In genomic region chr10:102713483-102713813, GRCh38 we compare ENCODE assay signal across 8 cellular contexts. TPM values are rescaled to one million over a fixed set of nuclear protein-coding genes. Genes with fewer than 3 reads are reported as not detected.
DNase-seq lines count a peak whose midpoint lies in the region; ATAC-seq and TF ChIP-seq lines count a peak whose summit lies in the region.

No MANE protein-coding gene starts in this region.

- H3K4me1 Mint-ChIP-seq in activated naive CD4-positive, alpha-beta T cell treated with anti-CD3 and anti-CD28 coated beads for 36 hours (ENCODE audit: low read depth), result peaks cover 42% of the 10 kb centered on the region

- H3K36me3 ChIP-seq in right atrium auricular region, result no peaks in the 10 kb centered on the region

- CTCF ChIA-PET in activated naive CD4-positive, alpha-beta T cell treated with anti-CD3 and anti-CD28 coated beads for 36 hours (lab: Charles Lee), result interaction anchor here (0.6 to 6.1 kb wide), 12 partner anchors 8 to 396 kb away, joined by 3 to 38 read pairs (median 4); partner anchors contain the start of genes ACTR1A and TRIM8

- H3K27me3 Mint-ChIP-seq in activated naive CD4-positive, alpha-beta T cell treated with anti-CD3 and anti-CD28 coated beads for 36 hours (ENCODE audit: low read depth), result no peaks in the 10 kb centered on the region

- no peaks in the 10 kb centered on the region for H3K9me3 ChIP-seq in right atrium auricular region

- H3K27ac Mint-ChIP-seq in activated naive CD4-positive, alpha-beta T cell treated with anti-CD3 and anti-CD28 coated beads for 36 hours, result peak overlapping the region; percentile 79

- intact Hi-C loops in activated naive CD4-positive, alpha-beta T cell treated with anti-CD3 and anti-CD28 coated beads for 36 hours (cut with micrococcal nuclease), result loop anchor here (5.0 to 10.0 kb wide), 4 partner anchors 351 to 654 kb away; partner anchors contain the start of genes GBF1, PPRC1 and TAF5

- peaks cover 0 to 36% of the 10 kb centered on the region in 2 donors for H3K4me1 ChIP-seq in right atrium auricular region

- DNase-seq in activated naive CD4-positive, alpha-beta T cell treated with anti-CD3 and anti-CD28 coated beads for 36 hours, result peak; percentile 78
- no peak for DNase-seq in activated naive CD4-positive, alpha-beta T cell (lab: John Stamatoyannopoulos, UW)
- DNase-seq in activated naive CD4-positive, alpha-beta T cell treated with anti-CD3 and anti-CD28 coated beads, Interleukin-2, amount 50 U/mL, for 16 hours, result peak; percentile 74
- DNase-seq in right atrium auricular region (ENCODE audit: low spot score), result no peak
- no peak for DNase-seq in H4 (ENCODE audit: low spot score)

- no peak for TF ChIP-seq CTCF in right atrium auricular region (IDR thresholded peaks at IDR 0.05)

- H3K27me3 ChIP-seq in right atrium auricular region, result no peaks in the 10 kb centered on the region

- ATAC-seq in HG03280 (IDR thresholded peaks at IDR 0.05; ENCODE audit: unreplicated experiment), result peak; percentile 43
- no peak for ATAC-seq in HG03432 (IDR thresholded peaks at IDR 0.05; ENCODE audit: unreplicated experiment)

- H3K27ac ChIP-seq in right atrium auricular region (peak overlapping the region; percentile 85 to 88), skin epidermis (peak overlapping the region; percentile 34 to 91 (median 81))

- peak overlapping the region; percentile 92 for H3K4me3 Mint-ChIP-seq in activated naive CD4-positive, alpha-beta T cell treated with anti-CD3 and anti-CD28 coated beads for 36 hours

- peaks cover 14% of the 10 kb centered on the region for H3K36me3 Mint-ChIP-seq in activated naive CD4-positive, alpha-beta T cell treated with anti-CD3 and anti-CD28 coated beads for 36 hours (ENCODE audit: low read depth)

- H3K9me3 Mint-ChIP-seq in activated naive CD4-positive, alpha-beta T cell treated with anti-CD3 and anti-CD28 coated beads for 36 hours, result no peaks in the 10 kb centered on the region

- H3K4me3 ChIP-seq in right atrium auricular region (peak overlapping the region; percentile 79 to 83), skin epidermis (peak overlapping the region; percentile 84 to 97 (median 90))

RNA-seq across cellular contexts. Expression of gene ARL3, which starts 0.7 kb away (rescaled TPM):
- 1 to 10 TPM; 3.9 TPM for total RNA-seq in activated naive CD4-positive, alpha-beta T cell treated with anti-CD3 and anti-CD28 coated beads for 36 hours
- total RNA-seq in right atrium auricular region, result 1 to 10 TPM; 5.7 to 6.4 TPM
- 6.1 and 10.4 TPM in 2 replicates for total RNA-seq in H4 (2014; rRNA removed; shearing (Covaris generic))

RNA-seq across cellular contexts. Expression of gene SFXN2, which starts 1.0 kb away (rescaled TPM):
- total RNA-seq in activated naive CD4-positive, alpha-beta T cell treated with anti-CD3 and anti-CD28 coated beads for 36 hours, result 1 to 10 TPM; 8.7 to 9.4 TPM
- 1 to 10 TPM in 1 of 2 donors, under 1 TPM in 1; 0.59 to 2.7 TPM for total RNA-seq in right atrium auricular region
- 2.5 and 3.3 TPM in 2 replicates for total RNA-seq in H4 (2014; rRNA removed; shearing (Covaris generic))

RNA-seq across cellular contexts. Expression of gene WBP1L, which starts 30.3 kb away (rescaled TPM):
- total RNA-seq in activated naive CD4-positive, alpha-beta T cell treated with anti-CD3 and anti-CD28 coated beads for 36 hours, result 10 to 100 TPM; 10.5 to 11.8 TPM
- total RNA-seq in right atrium auricular region, result 10 to 100 TPM; 46.1 to 94.4 TPM
- total RNA-seq in H4 (2014; rRNA removed; shearing (Covaris generic)), result 15.7 and 22.8 TPM in 2 replicates

Comparison
In these comparisons a context has a peak if more than half of its experiments do, and no peak if none do; other contexts are left out.
1. DNase-seq: peak in activated naive CD4-positive, alpha-beta T cell treated with anti-CD3 and anti-CD28 coated beads for 36 hours (single experiment) and activated naive CD4-positive, alpha-beta T cell treated with anti-CD3 and anti-CD28 coated beads, Interleukin-2, amount 50 U/mL, for 16 hours (single experiment); none in activated naive CD4-positive, alpha-beta T cell (0 of 4), right atrium auricular region (single experiment) and H4 (single experiment).